9 cellular contexts compared by ENCODE assay signal in genomic region chr15:91302588-91303439, GRCh38.
DNase-seq lines count a peak whose midpoint lies in the region; ATAC-seq, FAIRE-seq and TF ChIP-seq lines count a peak whose summit lies in the region.
"Had no signal": no experiment of that assay in that cellular context is flagged by ENCODE, and none has a peak within 500 bp of the region (broad histone marks: within the 10 kb centered on the region; RNA-seq: fewer than 3 reads in every experiment).

No MANE protein-coding gene starts in this region.

- 1% methylated on average over 11 of the region's 11 CpGs for WGBS in K562 (ENCODE audit: insufficient coverage, low coverage, missing lambda C conversion rate)

- peak; percentile 85 for ATAC-seq in K562
- peak; percentile 39 for ATAC-seq in stimulated activated effector memory CD8-positive, alpha-beta T cell treated with anti-CD3 and anti-CD28 coated beads, Interleukin-12 subunit alpha, Interleukin-12 subunit beta, amount 100 ng/mL, for 72 hours
- no peak for ATAC-seq in HG02763 (IDR thresholded peaks at IDR 0.05; ENCODE audit: unreplicated experiment)

- peaks cover 2 to 9% of the 10 kb centered on the region in 2 experiments; a peak in 2 of 5 replicates for H3K27me3 ChIP-seq in K562 (ENCODE audit: control insufficient read depth in 2 of 2, insufficient read depth in 2 of 2, low read length in 2 of 2)
- H3K27me3 ChIP-seq: ovary had no signal

- no peaks in the 10 kb centered on the region for H3K79me2 ChIP-seq in K562 (ENCODE audit: control insufficient read depth, insufficient read depth, low read length)

- in situ Hi-C loops in K562 (cut with MboI) = loop anchor here (5.0 kb wide), 1 partner anchor 779 kb away; no protein-coding TSS in a partner anchor

- no peak overlapping the region for H3K4me3 ChIP-seq in Jurkat, Clone E6-1 (ENCODE audit: low read length)
- H3K4me3 ChIP-seq in K562 = no peak overlapping the region
- H3K4me3 ChIP-seq: ovary had no signal

- no peak overlapping the region for H2AFZ ChIP-seq in K562 (ENCODE audit: low read depth, low read length)

- no peak for TF ChIP-seq EP300 in K562 (IDR thresholded peaks at IDR 0.05; ENCODE audit: low read length)

- FAIRE-seq in K562 (lab: Jason Lieb, UNC) = peak; percentile 93

- peaks cover 17% of the 10 kb centered on the region for H3K4me1 Mint-ChIP-seq in stimulated activated effector memory CD8-positive, alpha-beta T cell treated with anti-CD3 and anti-CD28 coated beads, Interleukin-12 subunit alpha, Interleukin-12 subunit beta, amount 100 ng/mL, for 72 hours

- peak; percentile 92 to 95 for TF ChIP-seq RAD21 in K562 (CRISPR knock-in tag; conservative IDR thresholded peaks at IDR 0.05 in 1 of 2, IDR thresholded peaks at IDR 0.05 in 1 of 2)

- no peaks in the 10 kb centered on the region for H3K36me3 ChIP-seq in K562 (ENCODE audit: control insufficient read depth, insufficient read depth, low read length)
- H3K36me3 ChIP-seq: ovary had no signal

- no peaks in the 10 kb centered on the region for H3K9me1 ChIP-seq in K562 (ENCODE audit: control insufficient read depth, insufficient read depth, low read length)

- 0 out of 2 replicates have a peak, but pooled peaks cover 3% of the 10 kb centered on the region for H4K20me1 ChIP-seq in K562 (replicated peaks; ENCODE audit: control insufficient read depth, insufficient read depth, low read length)

- no peaks in the 10 kb centered on the region for H3K9me3 Mint-ChIP-seq in stimulated activated effector memory CD8-positive, alpha-beta T cell treated with anti-CD3 and anti-CD28 coated beads, Interleukin-12 subunit alpha, Interleukin-12 subunit beta, amount 100 ng/mL, for 72 hours

- H3K4me3 Mint-ChIP-seq in stimulated activated effector memory CD8-positive, alpha-beta T cell treated with anti-CD3 and anti-CD28 coated beads, Interleukin-12 subunit alpha, Interleukin-12 subunit beta, amount 100 ng/mL, for 72 hours = no peak overlapping the region

- BruUV-seq in K562 (replicated peaks; lab: Mats Ljungman, UMichigan) = no TSS peak

- peak overlapping the region; percentile 14 for H3K27ac Mint-ChIP-seq in stimulated activated effector memory CD8-positive, alpha-beta T cell treated with anti-CD3 and anti-CD28 coated beads, Interleukin-12 subunit alpha, Interleukin-12 subunit beta, amount 100 ng/mL, for 72 hours

- peak; percentile 70 to 87 (median 73) for TF ChIP-seq CTCF in K562 (IDR thresholded peaks at IDR 0.05 in 2 of 3, conservative IDR thresholded peaks at IDR 0.05 in 1 of 3; ENCODE audit: insufficient read depth in 2 of 3, low read depth in 1 of 3, low read length in 3 of 3)

- no peaks in the 10 kb centered on the region for H3K9me3 ChIP-seq in K562 (replicated peaks; ENCODE audit: control insufficient read depth, insufficient read depth, low read depth, low read length)
- H3K9me3 ChIP-seq: ovary had no signal

- H3K36me3 Mint-ChIP-seq in stimulated activated effector memory CD8-positive, alpha-beta T cell treated with anti-CD3 and anti-CD28 coated beads, Interleukin-12 subunit alpha, Interleukin-12 subunit beta, amount 100 ng/mL, for 72 hours = no peaks in the 10 kb centered on the region

- peak; percentile 80 for DNase-seq in AG08395 (ENCODE audit: low spot score)
- DNase-seq in GM04503 (ENCODE audit: low read depth) = peak; percentile 8
- peak; percentile 54 for DNase-seq in Jurkat, Clone E6-1 (ENCODE audit: low read depth, low spot score)
- peak; percentile 57 for DNase-seq in NOMO-1 treated with DMSO at 0.1 percent for 48 hours (lab: John Stamatoyannopoulos, UW; ENCODE audit: unreplicated experiment)
- peak; percentile 56 to 71 (median 57) for DNase-seq in K562 (ENCODE audit: extremely low read depth in 1 of 4, low spot score in 3 of 4)
- DNase-seq in iPS DF 4.7 (ENCODE audit: extremely low read depth, low spot score) = peak; percentile 64
- no peak for DNase-seq in stimulated activated effector memory CD8-positive, alpha-beta T cell treated with anti-CD3 and anti-CD28 coated beads, Interleukin-12 subunit alpha, Interleukin-12 subunit beta, amount 100 ng/mL, for 72 hours (ENCODE audit: low spot score in 2 of 2)

- H3K9ac ChIP-seq in K562 (ENCODE audit: insufficient read depth in 1 of 2, low read depth in 2 of 2, low read length in 2 of 2) = no peak overlapping the region

- CTCF ChIA-PET in K562 (lab: Yijun Ruan, JAX; ENCODE audit: low intra/inter-chr PET ratio) = interaction anchor here (0.5 to 2.3 kb wide), 7 partner anchors 39 to 775 kb away, joined by 3 to 21 read pairs (median 4); partner anchors contain the start of gene SLCO3A1

- intact Hi-C loops in K562 (cut with micrococcal nuclease) = loop anchor here (1.0 to 10.0 kb wide), 4 partner anchors 219 to 780 kb away; partner anchors contain the start of gene SLCO3A1

- TF ChIP-seq POLR2A in K562 (conservative IDR thresholded peaks at IDR 0.05) = no peak

- H3K27ac ChIP-seq in K562 (ENCODE audit: extremely low read depth, low read depth, low read length) = no peak overlapping the region
- H3K27ac ChIP-seq: ovary had no signal

- H3K4me1 ChIP-seq in K562 (replicated peaks in 1 of 2; ENCODE audit: control insufficient read depth in 2 of 2, insufficient read depth in 2 of 2, low read length in 2 of 2) = no peaks in the 10 kb centered on the region

- POLR2A ChIA-PET in K562 (lab: Yijun Ruan, JAX) = interaction anchor here (1.0 to 1.2 kb wide), 2 partner anchors 10 to 219 kb away, joined by 3 to 4 read pairs; no protein-coding TSS in a partner anchor

- H3K4me2 ChIP-seq in K562 (ENCODE audit: insufficient read depth, low read length) = no peak overlapping the region

TF ChIP-seq in K562, 482 proteins besides CTCF, POLR2A, EP300 and RAD21:
- TF ChIP-seq ZKSCAN3 (CRISPR knock-in tag; IDR thresholded peaks at IDR 0.05) (no peak), SMC3 (conservative IDR thresholded peaks at IDR 0.05; ENCODE audit: insufficient read depth, low read depth, low read length) (peak; percentile 85), DEAF1 (CRISPR knock-in tag; IDR thresholded peaks at IDR 0.05) (peak; percentile 88), STAG1 (CRISPR knock-in tag; IDR thresholded peaks at IDR 0.05; ENCODE audit: borderline replicate concordance) (peak; percentile 79; the same call in 1 of the 2 replicates), ARHGAP35 (IDR thresholded peaks at IDR 0.05; ENCODE audit: partially characterized antibody) (no peak), RNF2 (IDR thresholded peaks at IDR 0.05) (0 out of 2 replicates have a peak, but pooled peaks have one; percentile 13), DMBX1 (CRISPR knock-in tag; IDR thresholded peaks at IDR 0.05; ENCODE audit: borderline replicate concordance) (no peak), ZNF316 (IDR thresholded peaks at IDR 0.05) (0 out of 2 replicates have a peak, but pooled peaks have one; percentile 3), JUND (IDR thresholded peaks at IDR 0.05; ENCODE audit: borderline replicate concordance, low read depth, low read length) (peak; percentile 5; the same call in 1 of the 2 replicates), JUND (tag; IDR thresholded peaks at IDR 0.05; ENCODE audit: borderline replicate concordance, low read depth, low read length) (no peak), ARID2 (IDR thresholded peaks at IDR 0.05) (peak; percentile 78)

Comparison
In these comparisons a context has a peak if more than half of its experiments do, and no peak if none do; other contexts are left out.
1. DNase-seq: peak in AG08395 (single experiment), GM04503 (single experiment), Jurkat, Clone E6-1 (single experiment), NOMO-1 treated with DMSO at 0.1 percent for 48 hours (single experiment), K562 (4 of 4) and iPS DF 4.7 (single experiment); none in stimulated activated effector memory CD8-positive, alpha-beta T cell treated with anti-CD3 and anti-CD28 coated beads, Interleukin-12 subunit alpha, Interleukin-12 subunit beta, amount 100 ng/mL, for 72 hours (0 of 2).